Comparison of ENCODE assay signal across 8 cellular contexts in the genomic region with DNA sequence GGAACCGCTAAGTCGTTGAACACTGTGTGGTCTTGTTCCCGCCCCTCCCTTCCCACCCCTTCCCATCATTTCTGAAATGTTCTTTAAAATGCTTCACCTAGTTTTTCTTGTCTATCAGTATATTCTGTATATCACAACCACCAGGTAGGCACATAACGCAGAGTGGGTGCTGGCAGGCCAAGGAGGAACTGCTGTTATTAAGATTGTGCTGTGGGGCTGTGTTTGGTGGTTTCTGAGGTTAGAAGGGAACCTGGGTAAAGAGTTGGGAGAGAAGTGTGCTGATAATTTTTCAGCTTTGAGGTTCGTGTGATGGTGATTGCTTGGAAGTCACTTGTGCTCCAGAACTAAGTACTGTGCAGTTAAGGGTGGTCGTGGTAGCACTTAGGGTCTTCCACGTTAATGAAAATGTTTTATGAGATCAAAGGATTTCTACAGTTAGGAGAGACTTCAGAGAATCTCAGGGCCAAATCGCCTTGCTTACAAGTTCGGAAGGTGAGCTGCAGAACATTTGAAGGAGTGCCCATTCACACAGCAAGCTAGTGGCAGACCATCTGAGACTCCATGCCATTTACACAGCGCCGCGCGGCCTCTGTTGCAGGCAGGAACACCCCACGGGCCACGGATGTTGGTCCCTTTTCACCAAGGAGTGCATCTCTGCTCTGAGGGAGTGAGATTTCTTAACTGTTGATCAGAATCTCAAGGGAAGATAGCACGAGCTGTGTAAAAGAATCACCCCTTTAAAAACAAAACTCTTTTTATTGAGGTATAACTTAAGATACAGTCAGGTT. TPM values are rescaled to one million over a fixed set of nuclear protein-coding genes. Genes with fewer than 3 reads are reported as not detected.
DNase-seq lines count a peak whose midpoint lies in the region; TF ChIP-seq lines count a peak whose summit lies in the region.

No MANE protein-coding gene starts in this region.

- no peaks in the 10 kb centered on the region for H3F3A ChIP-seq in smooth muscle cell (ENCODE audit: low read depth)

- H3K4me1 ChIP-seq in HUES6 (ENCODE audit: control insufficient read depth, insufficient read depth, low read length) (peaks cover 20% of the 10 kb centered on the region), smooth muscle cell (ENCODE audit: low read depth) (peaks cover 11% of the 10 kb centered on the region)

- peaks cover 62% of the 10 kb centered on the region for H4K20me1 ChIP-seq in smooth muscle cell (ENCODE audit: low read depth)

- no peak for DNase-seq in fibroblast of villous mesenchyme (ENCODE audit: low read depth)
- DNase-seq in smooth muscle cell (lab: John Stamatoyannopoulos, UW; ENCODE audit: unreplicated experiment) = no peak
- no peak for DNase-seq in NCI-H1694 treated with DMSO at 0.1 percent for 48 hours (lab: John Stamatoyannopoulos, UW)
- DNase-seq in SK-N-DZ (ENCODE audit: low spot score) = no peak
- DNase-seq in GM20000 (ENCODE audit: low spot score) = no peak
- DNase-seq in substantia nigra (lab: John Stamatoyannopoulos, UW) = no peak

- TF ChIP-seq CTCF in VCaP (conservative IDR thresholded peaks at IDR 0.05) (no peak), fibroblast of villous mesenchyme (IDR thresholded peaks at IDR 0.05; ENCODE audit: insufficient read depth, low read depth, low read length) (no peak), smooth muscle cell (IDR thresholded peaks at IDR 0.05; ENCODE audit: borderline replicate concordance, insufficient read depth, poor library complexity, severe bottlenecking) (no peak), GM20000 (IDR thresholded peaks at IDR 0.05; ENCODE audit: extremely low read depth, missing control alignments) (no peak)

- H3K79me2 ChIP-seq in smooth muscle cell (ENCODE audit: low read depth) = peaks cover 61% of the 10 kb centered on the region

- no peaks in the 10 kb centered on the region for H3K27me3 ChIP-seq in HUES6 (ENCODE audit: control insufficient read depth, insufficient read depth, low read length)
- H3K27me3 ChIP-seq in smooth muscle cell (ENCODE audit: low read depth) = no peaks in the 10 kb centered on the region

- peak overlapping the region; percentile 92 for H3K9ac ChIP-seq in HUES6 (ENCODE audit: low read length)
- peak overlapping the region; percentile 80 for H3K9ac ChIP-seq in smooth muscle cell (ENCODE audit: low read depth)

- WGBS in smooth muscle cell (ENCODE audit: low lambda C conversion rate) = 74% methylated on average over 16 of the region's 16 CpGs

- H2AFZ ChIP-seq in smooth muscle cell (ENCODE audit: low read depth) = no peak overlapping the region

- H3K4me2 ChIP-seq in smooth muscle cell = peak overlapping the region; percentile 95

- no peak overlapping the region for H3K27ac ChIP-seq in HUES6 (ENCODE audit: low read depth, low read length)
- peak overlapping the region; percentile 96 for H3K27ac ChIP-seq in VCaP
- H3K27ac ChIP-seq in smooth muscle cell (ENCODE audit: low read depth) = peak overlapping the region; percentile 70
- H3K27ac ChIP-seq in substantia nigra (ENCODE audit: low read depth, low read length, poor library complexity, severe bottlenecking) = no peak overlapping the region

- H3K9me3 ChIP-seq in HUES6 (ENCODE audit: control insufficient read depth, insufficient read depth, low read depth, low read length) (no peaks in the 10 kb centered on the region), smooth muscle cell (replicated peaks; ENCODE audit: low read depth) (no peaks in the 10 kb centered on the region)

- H3K36me3 ChIP-seq in HUES6 (ENCODE audit: control insufficient read depth, insufficient read depth, low read length) = peaks cover 37% of the 10 kb centered on the region
- no peaks in the 10 kb centered on the region for H3K36me3 ChIP-seq in smooth muscle cell (ENCODE audit: low read depth)

- peak overlapping the region; percentile 81 for H3K4me3 ChIP-seq in HUES6 (ENCODE audit: low read depth, low read length)
- H3K4me3 ChIP-seq in fibroblast of villous mesenchyme (ENCODE audit: low read depth, low read length) = peak overlapping the region; percentile 86
- H3K4me3 ChIP-seq in smooth muscle cell = peak overlapping the region; percentile 69

RNA-seq across cellular contexts. Expression of a gene that starts 1.6 kb away (rescaled TPM):
- 92.8 and 150 TPM in 2 replicates for total RNA-seq in fibroblast of villous mesenchyme
- total RNA-seq in smooth muscle cell = 43.1 and 48.0 TPM in 2 replicates
- polyA plus RNA-seq in smooth muscle cell = 16.3 and 19.5 TPM in 2 replicates
- 32.6 and 52.4 TPM in 2 replicates for polyA plus RNA-seq in SK-N-DZ (2014; cell fraction: cytosol; rRNA removed)
- 33.2 and 50.0 TPM in 2 replicates for polyA plus RNA-seq in SK-N-DZ (2014; cell fraction: nucleus; rRNA removed)

Comparison
In these comparisons a context has a peak if more than half of its experiments do, and no peak if none do; other contexts are left out.
1. H3K27ac ChIP-seq: peak in VCaP (single experiment) and smooth muscle cell (single experiment); none in HUES6 (single experiment) and substantia nigra (single experiment).
2. Peak in every context shown above with its lines, with median percentiles within 50 percentile points of each other: H3K4me3 ChIP-seq.